ENCODE assay signal across 1 cellular context in the genomic region with DNA sequence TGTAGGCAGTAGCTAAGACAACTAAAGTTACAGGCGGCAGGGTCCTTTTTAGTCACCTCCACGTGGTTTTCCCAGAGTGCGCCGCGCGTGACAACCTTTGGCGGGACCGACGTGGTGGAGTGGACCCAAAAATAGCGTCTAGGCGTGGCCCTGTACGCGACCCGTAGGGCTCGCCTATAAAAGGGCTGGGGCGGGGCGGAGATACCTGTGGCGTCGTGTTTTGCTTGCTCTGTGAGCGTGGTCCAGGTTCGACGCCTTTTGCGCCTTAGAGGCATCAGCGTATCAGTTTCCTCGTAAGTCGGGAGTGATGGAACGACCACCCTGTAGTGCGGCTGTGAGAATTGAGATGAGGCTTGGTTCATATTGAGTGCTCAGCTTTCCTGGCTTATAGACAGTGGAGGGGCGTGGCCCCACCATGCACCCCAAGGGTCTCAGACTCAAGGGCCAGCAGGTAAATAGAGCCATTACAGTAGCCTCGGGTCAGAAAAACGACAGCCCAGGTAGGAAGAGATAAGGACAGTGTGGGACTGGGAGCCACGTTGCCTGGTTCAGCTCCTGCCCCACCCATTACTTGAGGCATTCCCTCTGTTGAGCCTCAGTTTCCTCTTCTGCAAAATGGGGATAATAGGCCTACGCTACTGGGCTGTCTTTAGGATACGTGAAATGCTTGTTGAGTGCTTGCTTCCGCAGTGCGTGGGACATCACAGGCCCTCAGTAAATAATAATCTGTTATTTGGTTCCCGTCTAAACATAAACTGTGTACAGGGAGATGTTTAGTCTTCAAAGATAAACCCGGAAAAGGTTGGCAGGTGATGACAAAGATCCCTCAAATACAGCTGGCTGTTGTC.
TF ChIP-seq lines count a peak whose summit lies in the region.

No MANE protein-coding gene starts in this region.

TF ChIP-seq in HepG2, 621 proteins besides CTCF, POLR2A, EP300 and RAD21 (continued from another document and continues in another):
- TF ChIP-seq RELA (CRISPR knock-in tag; IDR thresholded peaks at IDR 0.05) (no peak), WIZ (CRISPR knock-in tag; IDR thresholded peaks at IDR 0.05) (no peak), NPAS2 (CRISPR knock-in tag; IDR thresholded peaks at IDR 0.05; ENCODE audit: borderline replicate concordance) (no peak), NFYC (CRISPR knock-in tag; IDR thresholded peaks at IDR 0.05) (no peak; the same call in 1 of the 2 replicates), PTBP1 (IDR thresholded peaks at IDR 0.05; ENCODE audit: low read depth, low read length, poor library complexity, severe bottlenecking) (no peak), SRSF4 (IDR thresholded peaks at IDR 0.05; ENCODE audit: low read depth, low read length, poor library complexity, severe bottlenecking) (no peak), PPARG (CRISPR knock-in tag; conservative IDR thresholded peaks at IDR 0.05) (no peak), CBX1 (IDR thresholded peaks at IDR 0.05; ENCODE audit: low read depth) (no peak), KAT7 (CRISPR knock-in tag; IDR thresholded peaks at IDR 0.05; ENCODE audit: borderline replicate concordance) (no peak), HIVEP1 (CRISPR knock-in tag; IDR thresholded peaks at IDR 0.05) (no peak), IRX3 (CRISPR knock-in tag; IDR thresholded peaks at IDR 0.05; ENCODE audit: borderline replicate concordance, low read depth) (no peak), RBAK (CRISPR knock-in tag; IDR thresholded peaks at IDR 0.05) (no peak), RNF2 (conservative IDR thresholded peaks at IDR 0.05; ENCODE audit: low read depth) (peak; percentile 82; the same call in 1 of the 2 replicates), PHF8 (CRISPR knock-in tag; IDR thresholded peaks at IDR 0.05) (no peak), RBFOX2 (IDR thresholded peaks at IDR 0.05; ENCODE audit: low read depth, low read length) (no peak), POGZ (CRISPR knock-in tag; IDR thresholded peaks at IDR 0.05) (no peak), ZSCAN12 (CRISPR knock-in tag; IDR thresholded peaks at IDR 0.05) (no peak), KDM1A (CRISPR knock-in tag; IDR thresholded peaks at IDR 0.05) (no peak), SP1 (IDR thresholded peaks at IDR 0.05) (no peak), SP1 (CRISPR knock-in tag; IDR thresholded peaks at IDR 0.05) (no peak), MXD4 (CRISPR knock-in tag; IDR thresholded peaks at IDR 0.05) (peak; percentile 27; the same call in 1 of the 2 replicates), ZNF468 (CRISPR knock-in tag; IDR thresholded peaks at IDR 0.05) (no peak), NCOR1 (IDR thresholded peaks at IDR 0.05; ENCODE audit: borderline replicate concordance, low read length) (no peak), SATB2 (CRISPR knock-in tag; IDR thresholded peaks at IDR 0.05) (no peak)
- TF ChIP-seq, protein P1, sequence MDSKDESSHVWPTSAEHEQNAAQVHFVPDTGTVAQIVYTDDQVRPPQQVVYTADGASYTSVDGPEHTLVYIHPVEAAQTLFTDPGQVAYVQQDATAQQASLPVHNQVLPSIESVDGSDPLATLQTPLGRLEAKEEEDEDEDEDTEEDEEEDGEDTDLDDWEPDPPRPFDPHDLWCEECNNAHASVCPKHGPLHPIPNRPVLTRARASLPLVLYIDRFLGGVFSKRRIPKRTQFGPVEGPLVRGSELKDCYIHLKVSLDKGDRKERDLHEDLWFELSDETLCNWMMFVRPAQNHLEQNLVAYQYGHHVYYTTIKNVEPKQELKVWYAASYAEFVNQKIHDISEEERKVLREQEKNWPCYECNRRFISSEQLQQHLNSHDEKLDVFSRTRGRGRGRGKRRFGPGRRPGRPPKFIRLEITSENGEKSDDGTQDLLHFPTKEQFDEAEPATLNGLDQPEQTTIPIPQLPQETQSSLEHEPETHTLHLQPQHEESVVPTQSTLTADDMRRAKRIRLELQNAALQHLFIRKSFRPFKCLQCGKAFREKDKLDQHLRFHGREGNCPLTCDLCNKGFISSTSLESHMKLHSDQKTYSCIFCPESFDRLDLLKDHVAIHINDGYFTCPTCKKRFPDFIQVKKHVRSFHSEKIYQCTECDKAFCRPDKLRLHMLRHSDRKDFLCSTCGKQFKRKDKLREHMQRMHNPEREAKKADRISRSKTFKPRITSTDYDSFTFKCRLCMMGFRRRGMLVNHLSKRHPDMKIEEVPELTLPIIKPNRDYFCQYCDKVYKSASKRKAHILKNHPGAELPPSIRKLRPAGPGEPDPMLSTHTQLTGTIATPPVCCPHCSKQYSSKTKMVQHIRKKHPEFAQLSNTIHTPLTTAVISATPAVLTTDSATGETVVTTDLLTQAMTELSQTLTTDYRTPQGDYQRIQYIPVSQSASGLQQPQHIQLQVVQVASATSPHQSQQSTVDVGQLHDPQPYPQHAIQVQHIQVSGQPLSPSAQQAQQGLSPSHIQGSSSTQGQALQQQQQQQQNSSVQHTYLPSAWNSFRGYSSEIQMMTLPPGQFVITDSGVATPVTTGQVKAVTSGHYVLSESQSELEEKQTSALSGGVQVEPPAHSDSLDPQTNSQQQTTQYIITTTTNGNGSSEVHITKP (CRISPR knock-in tag; IDR thresholded peaks at IDR 0.05; ENCODE audit: low read depth): no peak
- TF ChIP-seq, protein P2, sequence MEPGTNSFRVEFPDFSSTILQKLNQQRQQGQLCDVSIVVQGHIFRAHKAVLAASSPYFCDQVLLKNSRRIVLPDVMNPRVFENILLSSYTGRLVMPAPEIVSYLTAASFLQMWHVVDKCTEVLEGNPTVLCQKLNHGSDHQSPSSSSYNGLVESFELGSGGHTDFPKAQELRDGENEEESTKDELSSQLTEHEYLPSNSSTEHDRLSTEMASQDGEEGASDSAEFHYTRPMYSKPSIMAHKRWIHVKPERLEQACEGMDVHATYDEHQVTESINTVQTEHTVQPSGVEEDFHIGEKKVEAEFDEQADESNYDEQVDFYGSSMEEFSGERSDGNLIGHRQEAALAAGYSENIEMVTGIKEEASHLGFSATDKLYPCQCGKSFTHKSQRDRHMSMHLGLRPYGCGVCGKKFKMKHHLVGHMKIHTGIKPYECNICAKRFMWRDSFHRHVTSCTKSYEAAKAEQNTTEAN (CRISPR knock-in tag; conservative IDR thresholded peaks at IDR 0.05): no peak; the same call in 1 of the 2 replicates
- TF ChIP-seq, protein P3, sequence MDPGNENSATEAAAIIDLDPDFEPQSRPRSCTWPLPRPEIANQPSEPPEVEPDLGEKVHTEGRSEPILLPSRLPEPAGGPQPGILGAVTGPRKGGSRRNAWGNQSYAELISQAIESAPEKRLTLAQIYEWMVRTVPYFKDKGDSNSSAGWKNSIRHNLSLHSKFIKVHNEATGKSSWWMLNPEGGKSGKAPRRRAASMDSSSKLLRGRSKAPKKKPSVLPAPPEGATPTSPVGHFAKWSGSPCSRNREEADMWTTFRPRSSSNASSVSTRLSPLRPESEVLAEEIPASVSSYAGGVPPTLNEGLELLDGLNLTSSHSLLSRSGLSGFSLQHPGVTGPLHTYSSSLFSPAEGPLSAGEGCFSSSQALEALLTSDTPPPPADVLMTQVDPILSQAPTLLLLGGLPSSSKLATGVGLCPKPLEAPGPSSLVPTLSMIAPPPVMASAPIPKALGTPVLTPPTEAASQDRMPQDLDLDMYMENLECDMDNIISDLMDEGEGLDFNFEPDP (CRISPR knock-in tag; conservative IDR thresholded peaks at IDR 0.05): no peak
- TF ChIP-seq, protein P4, sequence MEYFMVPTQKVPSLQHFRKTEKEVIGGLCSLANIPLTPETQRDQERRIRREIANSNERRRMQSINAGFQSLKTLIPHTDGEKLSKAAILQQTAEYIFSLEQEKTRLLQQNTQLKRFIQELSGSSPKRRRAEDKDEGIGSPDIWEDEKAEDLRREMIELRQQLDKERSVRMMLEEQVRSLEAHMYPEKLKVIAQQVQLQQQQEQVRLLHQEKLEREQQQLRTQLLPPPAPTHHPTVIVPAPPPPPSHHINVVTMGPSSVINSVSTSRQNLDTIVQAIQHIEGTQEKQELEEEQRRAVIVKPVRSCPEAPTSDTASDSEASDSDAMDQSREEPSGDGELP (IDR thresholded peaks at IDR 0.05; ENCODE audit: borderline replicate concordance, low read depth): no peak
- TF ChIP-seq, protein P5, sequence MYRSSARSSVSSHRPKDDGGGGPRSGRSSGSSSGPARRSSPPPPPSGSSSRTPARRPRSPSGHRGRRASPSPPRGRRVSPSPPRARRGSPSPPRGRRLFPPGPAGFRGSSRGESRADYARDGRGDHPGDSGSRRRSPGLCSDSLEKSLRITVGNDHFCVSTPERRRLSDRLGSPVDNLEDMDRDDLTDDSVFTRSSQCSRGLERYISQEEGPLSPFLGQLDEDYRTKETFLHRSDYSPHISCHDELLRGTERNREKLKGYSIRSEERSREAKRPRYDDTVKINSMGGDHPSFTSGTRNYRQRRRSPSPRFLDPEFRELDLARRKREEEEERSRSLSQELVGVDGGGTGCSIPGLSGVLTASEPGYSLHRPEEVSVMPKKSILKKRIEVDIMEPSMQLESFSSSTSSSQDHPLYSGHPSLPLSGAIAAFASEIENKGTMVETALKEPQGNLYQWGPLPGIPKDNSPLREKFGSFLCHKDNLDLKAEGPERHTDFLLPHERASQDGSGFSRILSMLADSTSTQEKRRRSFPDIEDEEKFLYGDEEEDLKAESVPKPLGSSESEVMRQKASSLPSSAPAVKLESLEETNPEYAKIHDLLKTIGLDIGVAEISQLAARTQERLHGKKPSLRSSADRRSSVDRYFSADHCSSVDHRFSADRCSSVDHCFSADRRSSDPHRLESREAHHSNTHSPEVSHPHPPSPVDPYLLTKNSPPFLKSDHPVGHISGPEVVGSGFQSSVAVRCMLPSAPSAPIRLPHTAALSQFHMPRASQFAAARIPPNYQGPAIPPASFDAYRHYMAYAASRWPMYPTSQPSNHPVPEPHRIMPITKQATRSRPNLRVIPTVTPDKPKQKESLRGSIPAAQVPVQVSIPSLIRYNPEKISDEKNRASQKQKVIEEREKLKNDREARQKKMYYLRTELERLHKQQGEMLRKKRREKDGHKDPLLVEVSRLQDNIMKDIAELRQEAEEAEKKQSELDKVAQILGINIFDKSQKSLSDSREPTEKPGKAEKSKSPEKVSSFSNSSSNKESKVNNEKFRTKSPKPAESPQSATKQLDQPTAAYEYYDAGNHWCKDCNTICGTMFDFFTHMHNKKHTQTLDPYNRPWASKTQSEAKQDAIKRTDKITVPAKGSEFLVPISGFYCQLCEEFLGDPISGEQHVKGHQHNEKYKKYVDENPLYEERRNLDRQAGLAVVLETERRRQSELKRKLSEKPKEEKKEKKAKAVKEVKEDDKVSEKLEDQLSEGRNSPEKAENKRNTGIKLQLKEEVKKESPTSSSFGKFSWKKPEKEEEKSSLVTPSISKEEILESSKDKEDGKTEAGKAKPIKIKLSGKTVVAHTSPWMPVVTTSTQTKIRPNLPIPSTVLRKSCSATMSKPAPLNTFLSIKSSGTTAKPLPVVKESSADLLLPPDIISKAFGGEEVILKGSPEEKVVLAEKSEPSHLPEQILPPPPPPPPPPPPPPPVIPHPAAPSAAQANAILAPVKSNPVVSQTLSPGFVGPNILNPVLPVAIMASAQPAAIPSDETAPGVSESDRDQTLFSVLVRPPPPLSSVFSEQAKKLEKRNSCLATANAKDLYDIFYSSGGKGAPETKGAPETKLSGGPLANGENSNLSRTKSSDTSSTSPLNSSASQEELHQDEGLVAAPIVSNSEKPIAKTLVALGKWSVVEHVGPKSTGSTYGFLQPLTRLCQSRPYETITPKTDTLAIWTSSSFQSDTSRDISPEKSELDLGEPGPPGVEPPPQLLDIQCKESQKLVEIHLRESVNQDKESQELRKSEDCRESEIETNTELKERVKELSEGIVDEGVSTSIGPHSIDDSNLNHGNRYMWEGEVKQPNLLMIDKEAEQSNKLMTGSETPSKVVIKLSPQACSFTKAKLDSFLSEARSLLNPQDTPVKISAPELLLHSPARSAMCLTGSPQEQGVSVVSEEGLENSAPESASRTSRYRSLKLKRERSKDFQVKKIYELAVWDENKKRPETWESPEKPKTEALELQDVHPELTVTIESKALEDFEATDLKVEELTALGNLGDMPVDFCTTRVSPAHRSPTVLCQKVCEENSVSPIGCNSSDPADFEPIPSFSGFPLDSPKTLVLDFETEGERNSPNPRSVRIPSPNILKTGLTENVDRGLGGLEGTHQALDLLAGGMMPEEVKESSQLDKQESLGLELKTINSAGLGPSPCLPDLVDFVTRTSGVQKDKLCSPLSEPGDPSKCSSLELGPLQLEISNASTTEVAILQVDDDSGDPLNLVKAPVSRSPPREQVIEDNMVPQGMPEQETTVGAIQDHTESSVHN (CRISPR knock-in tag; IDR thresholded peaks at IDR 0.05): no peak
- TF ChIP-seq, protein P6, sequence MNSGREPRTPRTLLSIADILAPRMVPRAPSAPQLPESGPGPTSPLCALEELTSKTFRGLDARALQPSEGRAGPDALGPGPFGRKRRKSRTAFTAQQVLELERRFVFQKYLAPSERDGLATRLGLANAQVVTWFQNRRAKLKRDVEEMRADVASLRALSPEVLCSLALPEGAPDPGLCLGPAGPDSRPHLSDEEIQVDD (CRISPR knock-in tag; IDR thresholded peaks at IDR 0.05; ENCODE audit: borderline replicate concordance): no peak
- TF ChIP-seq, protein P7, sequence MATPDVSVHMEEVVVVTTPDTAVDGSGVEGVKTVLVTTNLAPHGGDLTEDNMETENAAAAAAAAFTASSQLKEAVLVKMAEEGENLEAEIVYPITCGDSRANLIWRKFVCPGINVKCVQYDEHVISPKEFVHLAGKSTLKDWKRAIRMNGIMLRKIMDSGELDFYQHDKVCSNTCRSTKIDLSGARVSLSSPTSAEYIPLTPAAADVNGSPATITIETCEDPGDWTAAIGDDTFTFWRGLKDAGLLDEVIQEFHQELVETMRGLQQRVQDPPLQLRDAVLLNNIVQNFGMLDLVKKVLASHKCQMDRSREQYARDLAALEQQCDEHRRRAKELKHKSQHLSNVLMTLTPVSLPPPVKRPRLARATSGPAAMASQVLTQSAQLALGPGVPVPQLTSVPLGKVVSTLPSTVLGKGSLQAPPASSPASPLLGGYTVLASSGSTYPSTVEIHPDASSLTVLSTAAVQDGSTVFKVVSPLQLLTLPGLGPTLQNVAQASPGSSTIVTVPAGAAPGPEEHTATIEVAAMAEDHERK (CRISPR knock-in tag; IDR thresholded peaks at IDR 0.05; ENCODE audit: low read depth): no peak
- TF ChIP-seq, protein P8, sequence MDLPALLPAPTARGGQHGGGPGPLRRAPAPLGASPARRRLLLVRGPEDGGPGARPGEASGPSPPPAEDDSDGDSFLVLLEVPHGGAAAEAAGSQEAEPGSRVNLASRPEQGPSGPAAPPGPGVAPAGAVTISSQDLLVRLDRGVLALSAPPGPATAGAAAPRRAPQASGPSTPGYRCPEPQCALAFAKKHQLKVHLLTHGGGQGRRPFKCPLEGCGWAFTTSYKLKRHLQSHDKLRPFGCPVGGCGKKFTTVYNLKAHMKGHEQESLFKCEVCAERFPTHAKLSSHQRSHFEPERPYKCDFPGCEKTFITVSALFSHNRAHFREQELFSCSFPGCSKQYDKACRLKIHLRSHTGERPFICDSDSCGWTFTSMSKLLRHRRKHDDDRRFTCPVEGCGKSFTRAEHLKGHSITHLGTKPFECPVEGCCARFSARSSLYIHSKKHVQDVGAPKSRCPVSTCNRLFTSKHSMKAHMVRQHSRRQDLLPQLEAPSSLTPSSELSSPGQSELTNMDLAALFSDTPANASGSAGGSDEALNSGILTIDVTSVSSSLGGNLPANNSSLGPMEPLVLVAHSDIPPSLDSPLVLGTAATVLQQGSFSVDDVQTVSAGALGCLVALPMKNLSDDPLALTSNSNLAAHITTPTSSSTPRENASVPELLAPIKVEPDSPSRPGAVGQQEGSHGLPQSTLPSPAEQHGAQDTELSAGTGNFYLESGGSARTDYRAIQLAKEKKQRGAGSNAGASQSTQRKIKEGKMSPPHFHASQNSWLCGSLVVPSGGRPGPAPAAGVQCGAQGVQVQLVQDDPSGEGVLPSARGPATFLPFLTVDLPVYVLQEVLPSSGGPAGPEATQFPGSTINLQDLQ (CRISPR knock-in tag; IDR thresholded peaks at IDR 0.05): no peak
- TF ChIP-seq, protein P9, sequence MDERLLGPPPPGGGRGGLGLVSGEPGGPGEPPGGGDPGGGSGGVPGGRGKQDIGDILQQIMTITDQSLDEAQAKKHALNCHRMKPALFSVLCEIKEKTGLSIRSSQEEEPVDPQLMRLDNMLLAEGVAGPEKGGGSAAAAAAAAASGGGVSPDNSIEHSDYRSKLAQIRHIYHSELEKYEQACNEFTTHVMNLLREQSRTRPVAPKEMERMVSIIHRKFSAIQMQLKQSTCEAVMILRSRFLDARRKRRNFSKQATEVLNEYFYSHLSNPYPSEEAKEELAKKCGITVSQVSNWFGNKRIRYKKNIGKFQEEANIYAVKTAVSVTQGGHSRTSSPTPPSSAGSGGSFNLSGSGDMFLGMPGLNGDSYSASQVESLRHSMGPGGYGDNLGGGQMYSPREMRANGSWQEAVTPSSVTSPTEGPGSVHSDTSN (CRISPR knock-in tag; IDR thresholded peaks at IDR 0.05): no peak
